ENCODE assay signal across 9 cellular contexts in genomic region chrX:7941390-7942042, GRCh38. TPM values are rescaled to one million over a fixed set of nuclear protein-coding genes. Genes with fewer than 3 reads are reported as not detected.
DNase-seq lines count a peak whose midpoint lies in the region; ATAC-seq and TF ChIP-seq lines count a peak whose summit lies in the region.
"Had no signal": no experiment of that assay in that cellular context is flagged by ENCODE, and none has a peak within 500 bp of the region (broad histone marks: within the 10 kb centered on the region; RNA-seq: fewer than 3 reads in every experiment).

No MANE protein-coding gene starts in this region.

- ATAC-seq in GM19372 (IDR thresholded peaks at IDR 0.05; ENCODE audit: low read depth, unreplicated experiment) = peak; percentile 57
- no peak for ATAC-seq in HG03442 (IDR thresholded peaks at IDR 0.05; ENCODE audit: unreplicated experiment)
- ATAC-seq in GM21390 (IDR thresholded peaks at IDR 0.05; ENCODE audit: unreplicated experiment) = no peak

- WGBS in suprapubic skin = 11% methylated on average over 3 of the region's 3 CpGs

- no peaks in the 10 kb centered on the region for H3K27me3 ChIP-seq in suprapubic skin

- no peak overlapping the region for H3K4me2 ChIP-seq in OCI-LY7 (ENCODE audit: low read length)

- DNase-seq in Ammon's horn (ENCODE audit: low spot score) (peak; percentile 13), OCI-LY7 (ENCODE audit: low spot score) (peak; percentile 9), inferior parietal cortex (ENCODE audit: extremely low spot score) (peak; percentile 32), suprapubic skin (ENCODE audit: low spot score in 2 of 2) (no peak)
- no peak for DNase-seq in stimulated activated CD4-positive, alpha-beta T cell treated with anti-CD3 and anti-CD28 coated beads, Interleukin-15, amount 100 ng/mL, for 24 hours
- DNase-seq: amniotic stem cell had no signal

- CTCF ChIA-PET in OCI-LY7 (lab: Charles Lee; ENCODE audit: unreplicated experiment) = no interaction called here

- TF ChIP-seq CTCF in OCI-LY7 (conservative IDR thresholded peaks at IDR 0.05; ENCODE audit: low read length) = peak; percentile 68
- TF ChIP-seq CTCF in suprapubic skin (IDR thresholded peaks at IDR 0.05) = no peak

- H2AFZ ChIP-seq in OCI-LY7 (ENCODE audit: low read length) = no peak overlapping the region

- H3K27ac ChIP-seq in OCI-LY7 (ENCODE audit: low read depth, low read length, poor library complexity, severe bottlenecking) = no peak overlapping the region
- H3K27ac ChIP-seq in suprapubic skin = no peak overlapping the region

- POLR2A ChIA-PET in OCI-LY7 (lab: Charles Lee) = no interaction called here

- H3K9me3 ChIP-seq in OCI-LY7 (ENCODE audit: low read length) (no peaks in the 10 kb centered on the region), suprapubic skin (no peaks in the 10 kb centered on the region)

- intact Hi-C loops in OCI-LY7 (cut with micrococcal nuclease; ENCODE audit: unreplicated experiment) = no loop called here

- H3K79me2 ChIP-seq in OCI-LY7 (ENCODE audit: insufficient read depth, low read depth, low read length) = no peaks in the 10 kb centered on the region

- H3K4me3 ChIP-seq in OCI-LY7 (ENCODE audit: low read depth, low read length, poor library complexity, severe bottlenecking) (no peak overlapping the region), suprapubic skin (no peak overlapping the region)

- H3K9me2 ChIP-seq in OCI-LY7 (ENCODE audit: insufficient read depth, low read length) = no peaks in the 10 kb centered on the region

- H3K36me3 ChIP-seq in OCI-LY7 (ENCODE audit: insufficient read depth, low read length) = no peaks in the 10 kb centered on the region
- H3K36me3 ChIP-seq in suprapubic skin = no peaks in the 10 kb centered on the region

- BruUV-seq in OCI-LY7 (replicated peaks; lab: Mats Ljungman, UMichigan) = no TSS peak

- no peaks in the 10 kb centered on the region for H4K20me1 ChIP-seq in OCI-LY7 (ENCODE audit: insufficient read depth, low read length)

- H3K4me1 ChIP-seq in OCI-LY7 (ENCODE audit: insufficient read depth, low read length, poor library complexity, severe bottlenecking) = no peaks in the 10 kb centered on the region
- no peaks in the 10 kb centered on the region for H3K4me1 ChIP-seq in suprapubic skin

- no peak for TF ChIP-seq POLR2A in suprapubic skin (IDR thresholded peaks at IDR 0.05)

- TF ChIP-seq EP300 in suprapubic skin (IDR thresholded peaks at IDR 0.05) = no peak

RNA-seq across cellular contexts. Expression of gene PNPLA4, which starts 14.3 kb away (rescaled TPM):
- total RNA-seq in OCI-LY7 (2014; rRNA removed; shearing (Covaris generic)) = 4.4 and 11.0 TPM in 2 replicates
- total RNA-seq in OCI-LY7 (2022) = 10.7 and 14.6 TPM in 2 replicates
- 10 to 100 TPM; 10.9 to 15.7 (median 12.1) TPM for total RNA-seq in suprapubic skin

Comparison
In these comparisons a context has a peak if more than half of its experiments do, and no peak if none do; other contexts are left out.
1. DNase-seq: peak in Ammon's horn (single experiment), OCI-LY7 (single experiment) and inferior parietal cortex (single experiment); none in stimulated activated CD4-positive, alpha-beta T cell treated with anti-CD3 and anti-CD28 coated beads, Interleukin-15, amount 100 ng/mL, for 24 hours (single experiment) and suprapubic skin (0 of 2).